In genomic region chr2:67394734-67395133, GRCh38 we compare ENCODE assay signal across 1 cellular context.
A peak's percentile ranks its signal among the peaks of the same experiment; 100 is the strongest.
TF ChIP-seq lines count a peak whose summit lies in the region.

No MANE protein-coding gene starts in this region.

TF ChIP-seq in HepG2, 621 proteins besides CTCF, POLR2A, EP300 and RAD21 (continued from another document):
- TF ChIP-seq ZNF512 (CRISPR knock-in tag; IDR thresholded peaks at IDR 0.05) (no peak), FOSL2 (CRISPR knock-in tag; IDR thresholded peaks at IDR 0.05) (0 out of 2 replicates have a peak, but pooled peaks have one; percentile 11), FOXO1 (CRISPR knock-in tag; IDR thresholded peaks at IDR 0.05) (no peak), E2F2 (CRISPR knock-in tag; IDR thresholded peaks at IDR 0.05; ENCODE audit: borderline replicate concordance) (no peak), KAT2B (IDR thresholded peaks at IDR 0.05; ENCODE audit: borderline replicate concordance, low read depth, low read length) (no peak)
